In genomic region chr16:75806487-75806886, GRCh38 we compare ENCODE assay signal across 28 cellular contexts.
"Had no signal": no experiment of that assay in that cellular context is flagged by ENCODE, and none has a peak within 500 bp of the region (broad histone marks: within the 10 kb centered on the region; RNA-seq: fewer than 3 reads in every experiment).

No MANE protein-coding gene starts in this region.

- H3K36me3 Mint-ChIP-seq: stimulated activated effector memory CD8-positive, alpha-beta T cell treated with anti-CD3 and anti-CD28 coated beads, Interleukin-12 subunit alpha, Interleukin-12 subunit beta, amount 100 ng/mL, for 72 hours; stimulated activated memory B cell treated with anti-CD40 and anti-IgM and Interleukin-4, amounts not matched to agents 10 μg/mL and 1 μg/mL and 100 μg/mL, for 72 hours; type B pancreatic cell had no signal

- H3K9me3 ChIP-seq: stomach, suprapubic skin, testis, thoracic aorta, thyroid gland, tibial artery, tibial nerve, transverse colon, upper lobe of left lung, upper lobe of right lung, uterus, vagina had no signal

- H3K9me3 Mint-ChIP-seq: stimulated activated effector memory CD8-positive, alpha-beta T cell treated with anti-CD3 and anti-CD28 coated beads, Interleukin-12 subunit alpha, Interleukin-12 subunit beta, amount 100 ng/mL, for 72 hours; stimulated activated memory B cell treated with anti-CD40 and anti-IgM and Interleukin-4, amounts not matched to agents 10 μg/mL and 1 μg/mL and 100 μg/mL, for 72 hours; stimulated activated naive B cell treated with anti-CD40 and anti-IgM and Interleukin-4, amounts not matched to agents 10 μg/mL and 1 μg/mL and 100 μg/mL, for 72 hours; stimulated activated naive CD8-positive, alpha-beta T cell treated with anti-CD3 and anti-CD28 coated beads, Interleukin-15, amount 100 ng/mL, for 72 hours; stimulated activated naive CD8-positive, alpha-beta T cell treated with anti-CD3 and anti-CD28 coated beads, Interleukin-15, Interleukin-2, amounts not matched to agents 100 ng/mL and 50 ng/mL, for 24 hours; type B pancreatic cell had no signal

- H3K4me3 Mint-ChIP-seq: stimulated activated effector memory CD8-positive, alpha-beta T cell treated with anti-CD3 and anti-CD28 coated beads, Interleukin-12 subunit alpha, Interleukin-12 subunit beta, amount 100 ng/mL, for 72 hours; stimulated activated memory B cell treated with anti-CD40 and anti-IgM and Interleukin-4, amounts not matched to agents 10 μg/mL and 1 μg/mL and 100 μg/mL, for 72 hours; stimulated activated naive B cell treated with anti-CD40 and anti-IgM and Interleukin-4, amounts not matched to agents 10 μg/mL and 1 μg/mL and 100 μg/mL, for 72 hours; stimulated activated naive CD8-positive, alpha-beta T cell treated with anti-CD3 and anti-CD28 coated beads, Interleukin-15, amount 100 ng/mL, for 72 hours; stimulated activated naive CD8-positive, alpha-beta T cell treated with anti-CD3 and anti-CD28 coated beads, Interleukin-15, Interleukin-2, amounts not matched to agents 100 ng/mL and 50 ng/mL, for 24 hours; type B pancreatic cell had no signal

- H3K27me3 ChIP-seq: suprapubic skin, testis, thyroid gland, tibial artery, tibial nerve, transverse colon, upper lobe of left lung, upper lobe of right lung, uterus, vagina had no signal

- H3K4me3 ChIP-seq: stomach, suprapubic skin, testis, thoracic aorta, thyroid gland, tibial artery, tibial nerve, transverse colon, upper lobe of left lung, upper lobe of right lung, uterus, vagina had no signal

- ATAC-seq: stimulated activated effector memory CD8-positive, alpha-beta T cell treated with anti-CD3 and anti-CD28 coated beads, Interleukin-12 subunit alpha, Interleukin-12 subunit beta, amount 100 ng/mL, for 72 hours; stimulated activated memory B cell treated with anti-CD40 and anti-IgM and Interleukin-4, amounts not matched to agents 10 μg/mL and 1 μg/mL and 100 μg/mL, for 72 hours; stimulated activated naive B cell treated with anti-CD40 and anti-IgM and Interleukin-4, amounts not matched to agents 10 μg/mL and 1 μg/mL and 100 μg/mL, for 72 hours; stimulated activated naive CD8-positive, alpha-beta T cell treated with anti-CD3 and anti-CD28 coated beads, Interleukin-15, amount 100 ng/mL, for 72 hours; stimulated activated naive CD8-positive, alpha-beta T cell treated with anti-CD3 and anti-CD28 coated beads, Interleukin-15, Interleukin-2, amounts not matched to agents 100 U/mL and 50 U/mL, for 24 hours; upper lobe of right lung had no signal

- H3K27ac ChIP-seq: stomach, suprapubic skin, testis, thoracic aorta, thyroid gland, tibial artery, tibial nerve, transverse colon, upper lobe of left lung, upper lobe of right lung, uterus, vagina had no signal

- H3K36me3 ChIP-seq: stomach, suprapubic skin, thoracic aorta, thyroid gland, tibial artery, tibial nerve, transverse colon, upper lobe of left lung, upper lobe of right lung, uterus, vagina had no signal

- DNase-seq: stimulated activated CD4-positive, alpha-beta T cell treated with anti-CD3 and anti-CD28 coated beads, Interleukin-2, amount 100 ng/mL, for 48 hours; stimulated activated CD4-positive, alpha-beta T cell treated with anti-CD3 and anti-CD28 coated beads, Interleukin-4, amount 100 ng/mL, for 1 hour; stimulated activated CD4-positive, alpha-beta T cell treated with anti-CD3 and anti-CD28 coated beads, Interleukin-4, amount 100 ng/mL, for 24 hours; stimulated activated CD4-positive, alpha-beta T cell treated with anti-CD3 and anti-CD28 coated beads, Interleukin-4, amount 100 ng/mL, for 4 hours; stimulated activated CD8-positive, alpha-beta memory T cell treated with anti-CD3 and anti-CD28 coated beads, Interleukin-4, amount 100 ng/mL, for 48 hours; stimulated activated naive B cell treated with anti-CD40 and anti-IgM and Interleukin-4, amounts not matched to agents 10 μg/mL and 1 μg/mL and 100 μg/mL, for 72 hours; stimulated activated naive CD4-positive, alpha-beta T cell; stimulated activated naive CD4-positive, alpha-beta T cell treated with Interleukin-2 at 50 U/mL for 16 hours; stimulated activated naive CD8-positive, alpha-beta T cell treated with anti-CD3 and anti-CD28 coated beads, Interleukin-15, amount 100 ng/mL, for 72 hours; stimulated activated naive CD8-positive, alpha-beta T cell treated with anti-CD3 and anti-CD28 coated beads, Interleukin-15, Interleukin-2, amounts not matched to agents 100 U/mL and 50 U/mL, for 24 hours; stomach; substantia nigra; testis; thyroid gland; tibial artery; transverse colon; trophoblast cell; upper lobe of right lung; uterus had no signal

- H3K27ac Mint-ChIP-seq: stimulated activated effector memory CD8-positive, alpha-beta T cell treated with anti-CD3 and anti-CD28 coated beads, Interleukin-12 subunit alpha, Interleukin-12 subunit beta, amount 100 ng/mL, for 72 hours; stimulated activated memory B cell treated with anti-CD40 and anti-IgM and Interleukin-4, amounts not matched to agents 10 μg/mL and 1 μg/mL and 100 μg/mL, for 72 hours; stimulated activated naive B cell treated with anti-CD40 and anti-IgM and Interleukin-4, amounts not matched to agents 10 μg/mL and 1 μg/mL and 100 μg/mL, for 72 hours; stimulated activated naive CD8-positive, alpha-beta T cell treated with anti-CD3 and anti-CD28 coated beads, Interleukin-15, amount 100 ng/mL, for 72 hours; stimulated activated naive CD8-positive, alpha-beta T cell treated with anti-CD3 and anti-CD28 coated beads, Interleukin-15, Interleukin-2, amounts not matched to agents 100 ng/mL and 50 ng/mL, for 24 hours; type B pancreatic cell had no signal

- H3K4me1 Mint-ChIP-seq: stimulated activated effector memory CD8-positive, alpha-beta T cell treated with anti-CD3 and anti-CD28 coated beads, Interleukin-12 subunit alpha, Interleukin-12 subunit beta, amount 100 ng/mL, for 72 hours; stimulated activated memory B cell treated with anti-CD40 and anti-IgM and Interleukin-4, amounts not matched to agents 10 μg/mL and 1 μg/mL and 100 μg/mL, for 72 hours; stimulated activated naive B cell treated with anti-CD40 and anti-IgM and Interleukin-4, amounts not matched to agents 10 μg/mL and 1 μg/mL and 100 μg/mL, for 72 hours; stimulated activated naive CD8-positive, alpha-beta T cell treated with anti-CD3 and anti-CD28 coated beads, Interleukin-15, amount 100 ng/mL, for 72 hours had no signal

- H3K4me1 ChIP-seq: stomach, suprapubic skin, testis, thyroid gland, tibial artery, transverse colon, upper lobe of left lung, upper lobe of right lung, uterus, vagina had no signal
